Comparison of ENCODE assay signal across 15 cellular contexts in genomic region chr19:14768001-14768400, GRCh38. TPM values are rescaled to one million over a fixed set of nuclear protein-coding genes. Genes with fewer than 3 reads are reported as not detected.
DNase-seq lines count a peak whose midpoint lies in the region; ATAC-seq and TF ChIP-seq lines count a peak whose summit lies in the region.
"Had no signal": no experiment of that assay in that cellular context is flagged by ENCODE, and none has a peak within 500 bp of the region (broad histone marks: within the 10 kb centered on the region; RNA-seq: fewer than 3 reads in every experiment).

No MANE protein-coding gene starts in this region.

- DNase-seq in RWPE2 (ENCODE audit: low spot score) (peak; percentile 21), erythroblast (lab: John Stamatoyannopoulos, UW) (no peak), osteoblast (ENCODE audit: insufficient read length, low spot score, missing footprints) (peak; percentile 86), suprapubic skin (ENCODE audit: low spot score in 2 of 2) (peak; percentile 31 to 37), NCI-H2227 (lab: John Stamatoyannopoulos, UW; ENCODE audit: unreplicated experiment) (no peak), AML-193 (lab: John Stamatoyannopoulos, UW) (no peak), GM19240 (ENCODE audit: insufficient read length, low spot score) (no peak)
- DNase-seq: ACHN; Caco-2; CD4-positive, alpha-beta T cell; GDM1; GOT3 had no signal

- H2AFZ ChIP-seq in osteoblast (ENCODE audit: low read length), result no peak overlapping the region

- H3K4me2 ChIP-seq in osteoblast (ENCODE audit: insufficient read depth, low read length), result no peak overlapping the region

- H3K36me3 ChIP-seq in RWPE2 (ENCODE audit: low read depth) (no peaks in the 10 kb centered on the region), osteoblast (ENCODE audit: insufficient read depth, low read length) (peaks cover 5% of the 10 kb centered on the region), suprapubic skin (peaks cover 6% of the 10 kb centered on the region)
- H3K36me3 ChIP-seq: HAP-1 had no signal

- no peak for TF ChIP-seq EP300 in suprapubic skin (IDR thresholded peaks at IDR 0.05)

- H3K4me1 ChIP-seq in RWPE2 (ENCODE audit: insufficient read depth, poor library complexity, severe bottlenecking) (no peaks in the 10 kb centered on the region), osteoblast (ENCODE audit: insufficient read depth, low read length) (no peaks in the 10 kb centered on the region), suprapubic skin (no peaks in the 10 kb centered on the region)
- H3K4me1 ChIP-seq: Caco-2, HAP-1 had no signal

- no peaks in the 10 kb centered on the region for H3K27me3 ChIP-seq in RWPE2 (ENCODE audit: insufficient read depth, poor library complexity, severe bottlenecking)
- H3K27me3 ChIP-seq in osteoblast (ENCODE audit: insufficient read depth, low read length), result no peaks in the 10 kb centered on the region
- H3K27me3 ChIP-seq in suprapubic skin, result no peaks in the 10 kb centered on the region

- TF ChIP-seq POLR2A in erythroblast (IDR thresholded peaks at IDR 0.05; ENCODE audit: low read length), result peak; percentile 54
- TF ChIP-seq POLR2A in suprapubic skin (IDR thresholded peaks at IDR 0.05), result no peak

- H3K27ac ChIP-seq in RWPE2 (ENCODE audit: poor library complexity, severe bottlenecking) (no peak overlapping the region), osteoblast (ENCODE audit: low read depth, low read length) (no peak overlapping the region), suprapubic skin (no peak overlapping the region)
- H3K27ac ChIP-seq: C4-2B had no signal

- no peaks in the 10 kb centered on the region for H3K79me2 ChIP-seq in osteoblast (ENCODE audit: insufficient read depth, low read length)

- H4K20me1 ChIP-seq in osteoblast (ENCODE audit: insufficient read depth, low read length), result no peaks in the 10 kb centered on the region

- TF ChIP-seq CTCF in RWPE2 (IDR thresholded peaks at IDR 0.05; ENCODE audit: poor library complexity, severe bottlenecking), result no peak
- no peak for TF ChIP-seq CTCF in osteoblast (IDR thresholded peaks at IDR 0.05; ENCODE audit: extremely low read depth, low read depth, low read length)
- TF ChIP-seq CTCF in suprapubic skin (IDR thresholded peaks at IDR 0.05), result no peak

- WGBS in suprapubic skin, result 88% methylated on average over 2 of the region's 2 CpGs

- H3K9me3 ChIP-seq in RWPE2 (ENCODE audit: severe bottlenecking) (no peaks in the 10 kb centered on the region), osteoblast (ENCODE audit: low read depth, low read length) (no peaks in the 10 kb centered on the region), suprapubic skin (no peaks in the 10 kb centered on the region)
- H3K9me3 ChIP-seq: Caco-2, HAP-1 had no signal

- no peak overlapping the region for H3K4me3 ChIP-seq in RWPE2 (ENCODE audit: severe bottlenecking)
- H3K4me3 ChIP-seq in osteoblast (ENCODE audit: insufficient read depth, low read length), result no peak overlapping the region
- H3K4me3 ChIP-seq in suprapubic skin, result no peak overlapping the region
- H3K4me3 ChIP-seq: HAP-1 had no signal

- no peak for ATAC-seq in RWPE2 (ENCODE audit: low read depth)

RNA-seq across cellular contexts. Expression of gene ADGRE2, which starts 10.4 kb away (rescaled TPM):
- 0.59 and 0.72 TPM in 2 replicates for total RNA-seq in osteoblast
- 10 to 100 TPM in 3 of 4 donors, 1 to 10 TPM in 1; 8.1 to 14.3 (median 12.9) TPM for total RNA-seq in suprapubic skin
- total RNA-seq: HT-29 had no signal

Comparison
In these comparisons a context has a peak if more than half of its experiments do, and no peak if none do; other contexts are left out.
1. DNase-seq: peak in RWPE2 (single experiment), osteoblast (single experiment) and suprapubic skin (2 of 2); none in erythroblast (0 of 2), NCI-H2227 (single experiment), AML-193 (0 of 2) and GM19240 (single experiment).